9 cellular contexts compared by ENCODE assay signal in genomic region chr5:139788294-139788875, GRCh38. TPM values are rescaled to one million over a fixed set of nuclear protein-coding genes. Genes with fewer than 3 reads are reported as not detected.
DNase-seq lines count a peak whose midpoint lies in the region; ATAC-seq and TF ChIP-seq lines count a peak whose summit lies in the region.
"Had no signal": no experiment of that assay in that cellular context is flagged by ENCODE, and none has a peak within 500 bp of the region (broad histone marks: within the 10 kb centered on the region; RNA-seq: fewer than 3 reads in every experiment).

No MANE protein-coding gene starts in this region.

- peaks cover 10% of the 10 kb centered on the region for H3K4me1 ChIP-seq in CD4-positive, CD25-positive, alpha-beta regulatory T cell (ENCODE audit: control insufficient read depth, insufficient read depth, low read length, poor library complexity, severe bottlenecking)

- peaks cover 56% of the 10 kb centered on the region for H3K27me3 Mint-ChIP-seq in CD4-positive, CD25-positive, alpha-beta regulatory T cell
- H3K27me3 Mint-ChIP-seq in WTC11 (ENCODE audit: low read depth), result peaks cover 72% of the 10 kb centered on the region

- H3K27ac ChIP-seq in CD4-positive, CD25-positive, alpha-beta regulatory T cell (ENCODE audit: insufficient read depth, low read length, poor library complexity, severe bottlenecking), result no peak overlapping the region

- DNase-seq in CD4-positive, CD25-positive, alpha-beta regulatory T cell, result no peak
- DNase-seq in WTC11 (ENCODE audit: low spot score), result peak; percentile 40
- peak; percentile 59 for DNase-seq in Right ventricle myocardium superior
- DNase-seq in pons (ENCODE audit: low spot score), result peak; percentile 94
- DNase-seq in kidney tubule cell (ENCODE audit: low spot score), result no peak
- no peak for DNase-seq in NCI-H345 treated with DMSO at 0.1 percent for 48 hours (lab: John Stamatoyannopoulos, UW; ENCODE audit: unreplicated experiment)
- DNase-seq in NCI-H1694 (lab: John Stamatoyannopoulos, UW), result no peak

- peak overlapping the region; percentile 30 to 84 (median 47) for H3K4me3 Mint-ChIP-seq in CD4-positive, CD25-positive, alpha-beta regulatory T cell
- H3K4me3 Mint-ChIP-seq in WTC11, result peak overlapping the region; percentile 91

- POLR2A ChIA-PET in WTC11 (lab: Charles Lee), result no interaction called here

- no peaks in the 10 kb centered on the region for H3K36me3 Mint-ChIP-seq in CD4-positive, CD25-positive, alpha-beta regulatory T cell
- H3K36me3 Mint-ChIP-seq in WTC11, result no peaks in the 10 kb centered on the region

- intact Hi-C loops in Right ventricle myocardium superior (cut with DNase I), result loop anchor here (5.0 to 10.0 kb wide), 2 partner anchors 74 to 356 kb away; no protein-coding TSS in a partner anchor

- H3K36me3 ChIP-seq in CD4-positive, CD25-positive, alpha-beta regulatory T cell (ENCODE audit: control insufficient read depth, insufficient read depth, low read length), result no peaks in the 10 kb centered on the region

- CTCF ChIA-PET in WTC11 (lab: Charles Lee), result interaction anchor here (0.5 to 4.9 kb wide), 42 partner anchors 9 to 366 kb away, joined by 3 to 207 read pairs (median 6); partner anchors contain the start of genes CXXC5, DNAJC18 and PSD2

- no peak for ATAC-seq in CD4-positive, CD25-positive, alpha-beta regulatory T cell (ENCODE audit: low read depth in 2 of 2)
- ATAC-seq in WTC11 (peak; percentile 5), Right ventricle myocardium superior (ENCODE audit: poor library complexity) (peak; percentile 53), HG02763 (IDR thresholded peaks at IDR 0.05; ENCODE audit: unreplicated experiment) (no peak)

- H3K9me3 Mint-ChIP-seq in CD4-positive, CD25-positive, alpha-beta regulatory T cell, result peaks cover 0 to 1% (median 0%) of the 10 kb centered on the region in 7 donors
- H3K9me3 Mint-ChIP-seq in WTC11, result no peaks in the 10 kb centered on the region
- H3K9me3 Mint-ChIP-seq: dendritic cell treated with granulocyte-macrophage colony-stimulating factor and Interleukin-4, amounts not matched to agents 40 ng/mL and 50 ng/mL, for 4 days had no signal

- TF ChIP-seq CTCF in WTC11 (IDR thresholded peaks at IDR 0.05), result no peak

- H3K27me3 ChIP-seq in CD4-positive, CD25-positive, alpha-beta regulatory T cell (ENCODE audit: control insufficient read depth, insufficient read depth, low read length), result peaks cover 6% of the 10 kb centered on the region

- H3K27ac Mint-ChIP-seq in CD4-positive, CD25-positive, alpha-beta regulatory T cell, result no peak overlapping the region
- H3K27ac Mint-ChIP-seq in WTC11, result no peak overlapping the region
- H3K27ac Mint-ChIP-seq: dendritic cell treated with granulocyte-macrophage colony-stimulating factor and Interleukin-4, amounts not matched to agents 40 ng/mL and 50 ng/mL, for 4 days had no signal

- H3K4me3 ChIP-seq in CD4-positive, CD25-positive, alpha-beta regulatory T cell (ENCODE audit: low read depth, low read length), result no peak overlapping the region

- H3K4me1 Mint-ChIP-seq in CD4-positive, CD25-positive, alpha-beta regulatory T cell, result peaks cover 0 to 17% (median 8%) of the 10 kb centered on the region in 4 donors
- peaks cover 4% of the 10 kb centered on the region for H3K4me1 Mint-ChIP-seq in WTC11

- no peaks in the 10 kb centered on the region for H3K9me3 ChIP-seq in CD4-positive, CD25-positive, alpha-beta regulatory T cell (ENCODE audit: control insufficient read depth in 2 of 2, low read length in 2 of 2)

TF ChIP-seq in WTC11, 78 proteins besides CTCF, POLR2A, EP300 and RAD21:
- TF ChIP-seq ZNF138 (CRISPR knock-in tag; conservative IDR thresholded peaks at IDR 0.05) (no peak), HMGXB4 (CRISPR knock-in tag; IDR thresholded peaks at IDR 0.05) (0 out of 2 replicates have a peak, but pooled peaks have one; percentile 39)

RNA-seq across cellular contexts. Expression of gene PSD2, which starts 7.2 kb away (rescaled TPM):
- total RNA-seq in CD4-positive, CD25-positive, alpha-beta regulatory T cell, result not detected
- not detected for polyA plus RNA-seq in CD4-positive, CD25-positive, alpha-beta regulatory T cell
- total RNA-seq in WTC11 (2021), result 0.55 to 0.57 TPM (median 0.57 TPM) in 3 replicates
- not detected for total RNA-seq in Right ventricle myocardium superior

Comparison
In these comparisons a context has a peak if more than half of its experiments do, and no peak if none do; other contexts are left out.
1. ATAC-seq: peak in WTC11 (single experiment) and Right ventricle myocardium superior (single experiment); none in CD4-positive, CD25-positive, alpha-beta regulatory T cell (0 of 2) and HG02763 (single experiment).
2. DNase-seq: peak in WTC11 (single experiment), Right ventricle myocardium superior (single experiment) and pons (single experiment); none in CD4-positive, CD25-positive, alpha-beta regulatory T cell (0 of 3), kidney tubule cell (single experiment), NCI-H345 treated with DMSO at 0.1 percent for 48 hours (single experiment) and NCI-H1694 (single experiment).